ENCODE assay signal across 17 cellular contexts in the genomic region with DNA sequence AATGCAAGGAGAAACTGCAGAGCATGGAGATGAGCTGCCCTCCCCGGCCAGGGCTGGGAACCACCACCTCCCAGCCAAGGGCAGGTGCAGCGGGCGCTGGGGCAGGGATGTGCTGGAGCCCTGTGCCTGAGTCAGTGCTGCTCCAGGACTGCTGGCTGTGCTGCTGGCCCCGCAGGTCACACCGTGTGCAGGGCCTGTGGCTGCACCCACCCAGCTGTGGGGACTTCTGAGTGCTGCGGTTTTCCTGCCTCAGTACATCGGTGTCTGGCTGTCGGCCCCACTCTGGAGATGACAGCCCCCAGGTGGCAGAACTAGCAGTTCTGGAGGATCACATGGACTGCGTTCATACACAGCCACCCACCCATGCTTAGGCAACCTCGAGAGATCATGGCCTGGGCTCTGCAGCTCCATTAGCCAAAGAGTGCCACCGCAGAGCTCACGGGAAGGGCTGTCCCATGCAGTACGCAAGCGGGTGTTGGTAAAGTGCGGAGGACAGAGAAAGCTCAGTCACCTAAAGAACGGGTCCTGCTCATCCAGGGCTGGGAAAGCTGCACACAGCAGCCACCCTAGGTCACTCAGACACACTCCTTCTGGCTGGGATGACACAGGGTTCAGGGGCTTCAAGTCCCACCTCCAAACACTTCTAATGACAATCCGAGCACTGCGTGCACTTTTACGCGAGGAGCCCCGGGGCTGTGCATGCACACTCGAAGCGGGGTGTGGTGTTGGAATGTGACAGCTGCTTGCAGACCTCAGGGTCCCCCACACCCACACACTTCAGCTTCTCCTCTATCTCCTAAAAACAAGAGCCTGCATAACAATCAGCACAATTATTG.
DNase-seq lines count a peak whose midpoint lies in the region; ATAC-seq and TF ChIP-seq lines count a peak whose summit lies in the region.
"Had no signal": no experiment of that assay in that cellular context is flagged by ENCODE, and none has a peak within 500 bp of the region (broad histone marks: within the 10 kb centered on the region; RNA-seq: fewer than 3 reads in every experiment).

No MANE protein-coding gene starts in this region.

- no peaks in the 10 kb centered on the region for H3K79me2 ChIP-seq in H9 (ENCODE audit: insufficient read depth, low read length)
- H3K79me2 ChIP-seq in hepatocyte = no peaks in the 10 kb centered on the region

- no peak overlapping the region for H4K8ac ChIP-seq in H9 (replicated peaks; ENCODE audit: insufficient read length, low read depth, low read length)

- no peaks in the 10 kb centered on the region for H3K36me3 ChIP-seq in Caco-2 (ENCODE audit: control insufficient read depth, insufficient read depth, low read length)
- H3K36me3 ChIP-seq in hepatocyte (replicated peaks; ENCODE audit: insufficient read depth, low read depth) = no peaks in the 10 kb centered on the region
- H3K36me3 ChIP-seq: BE2C had no signal

- H2BK12ac ChIP-seq in H9 (ENCODE audit: insufficient read length, low read depth, low read length) = no peak overlapping the region

- CTCF ChIA-PET in Caco-2 (lab: Charles Lee) = no interaction called here

- H2BK5ac ChIP-seq in H9 (ENCODE audit: insufficient read length, low read length) = no peak overlapping the region

- H3K27me3 Mint-ChIP-seq in Caco-2 (ENCODE audit: insufficient read depth, unreplicated experiment) = peaks cover 9% of the 10 kb centered on the region
- H3K27me3 Mint-ChIP-seq in H9 (ENCODE audit: low read depth) = peaks cover 8% of the 10 kb centered on the region

- no peak overlapping the region for H3K27ac ChIP-seq in H9 (ENCODE audit: insufficient read length, low read depth, low read length)
- no peak overlapping the region for H3K27ac ChIP-seq in hepatocyte

- POLR2A ChIA-PET in Caco-2 (lab: Charles Lee) = no interaction called here

- ATAC-seq in sciatic nerve = no peak
- ATAC-seq in HG03097 (IDR thresholded peaks at IDR 0.05; ENCODE audit: low FRiP score, unreplicated experiment) = no peak
- ATAC-seq: Panc1 had no signal

- no peak overlapping the region for H2AFZ ChIP-seq in H9 (ENCODE audit: low read length)
- H2AFZ ChIP-seq in hepatocyte = no peak overlapping the region

- no peaks in the 10 kb centered on the region for H3K23me2 ChIP-seq in H9 (ENCODE audit: insufficient read length, low read depth, low read length, poor library complexity, severe bottlenecking)

- H3K9me2 ChIP-seq in hepatocyte (replicated peaks; ENCODE audit: insufficient read depth) = no peaks in the 10 kb centered on the region

- H3K4me1 Mint-ChIP-seq in Caco-2 (ENCODE audit: low read depth, unreplicated experiment) (no peaks in the 10 kb centered on the region), H9 (peaks cover 0 to 2% of the 10 kb centered on the region in 2 experiments; a peak in 1 of 4 replicates)
- H3K4me1 Mint-ChIP-seq: CD8-positive, alpha-beta memory T cell had no signal

- H3K18ac ChIP-seq in H9 (ENCODE audit: insufficient read length, low read depth, low read length) = no peak overlapping the region

- no peaks in the 10 kb centered on the region for H3K36me3 Mint-ChIP-seq in Caco-2 (ENCODE audit: insufficient read depth, unreplicated experiment)
- peaks cover 7 to 11% (median 8%) of the 10 kb centered on the region in 3 experiments for H3K36me3 Mint-ChIP-seq in H9 (ENCODE audit: insufficient read depth in 1 of 3, low read depth in 3 of 3)
- H3K36me3 Mint-ChIP-seq: CD8-positive, alpha-beta memory T cell had no signal

- H3T11ph ChIP-seq in H9 (ENCODE audit: low read length) = no peak overlapping the region

- H4K5ac ChIP-seq in H9 (ENCODE audit: insufficient read length, low read depth, low read length) = no peak overlapping the region

- H2AK5ac ChIP-seq in H9 (ENCODE audit: insufficient read length, low read length) = no peak overlapping the region

- no peak overlapping the region for H3K4ac ChIP-seq in H9 (ENCODE audit: low read depth, low read length)

- intact Hi-C loops in Caco-2 (cut with micrococcal nuclease; ENCODE audit: unreplicated experiment) (no loop called here), sciatic nerve (cut with DNase I) (no loop called here)

- H4K91ac ChIP-seq in H9 (ENCODE audit: insufficient read length, low read depth, low read length) = no peak overlapping the region

- H3K9me3 Mint-ChIP-seq in Caco-2 (ENCODE audit: unreplicated experiment) = peaks cover 10% of the 10 kb centered on the region
- peaks cover 11 to 12% of the 10 kb centered on the region in 2 experiments for H3K9me3 Mint-ChIP-seq in H9

- H3K4me3 ChIP-seq in Caco-2 (ENCODE audit: low read depth, low read length) (no peak overlapping the region), hepatocyte (no peak overlapping the region)

- no peak overlapping the region for H3K56ac ChIP-seq in H9 (ENCODE audit: insufficient read length, low read depth, low read length)

- H2BK20ac ChIP-seq in H9 (ENCODE audit: low read depth, low read length, poor library complexity, severe bottlenecking) = no peak overlapping the region

- H3K79me1 ChIP-seq in H9 (ENCODE audit: insufficient read depth, low read depth, low read length, poor library complexity, severe bottlenecking) = no peaks in the 10 kb centered on the region

- no peak overlapping the region for H3K4me3 Mint-ChIP-seq in Caco-2 (ENCODE audit: unreplicated experiment)
- H3K4me3 Mint-ChIP-seq in H9 = no peak overlapping the region
- H3K4me3 Mint-ChIP-seq: CD8-positive, alpha-beta memory T cell had no signal

- no peak overlapping the region for H2BK120ac ChIP-seq in H9 (ENCODE audit: low read depth, low read length, poor library complexity, severe bottlenecking)

- peaks cover 7% of the 10 kb centered on the region for H3K9me3 ChIP-seq in Caco-2
- H3K9me3 ChIP-seq in H9 (ENCODE audit: control insufficient read depth, low read depth, low read length) = no peaks in the 10 kb centered on the region
- no peaks in the 10 kb centered on the region for H3K9me3 ChIP-seq in hepatocyte (ENCODE audit: low read depth)
- H3K9me3 ChIP-seq: BE2C had no signal

- no peak overlapping the region for H3K14ac ChIP-seq in H9 (ENCODE audit: insufficient read depth, low read length)

- no peak overlapping the region for H3K9ac ChIP-seq in H9 (ENCODE audit: extremely low read depth, insufficient read length, low read length)

- H2BK15ac ChIP-seq in H9 (ENCODE audit: low read depth, low read length) = no peak overlapping the region

- no peaks in the 10 kb centered on the region for H3K4me1 ChIP-seq in Caco-2
- no peaks in the 10 kb centered on the region for H3K4me1 ChIP-seq in H9 (ENCODE audit: insufficient read depth, low read length)
- no peaks in the 10 kb centered on the region for H3K4me1 ChIP-seq in hepatocyte (ENCODE audit: insufficient read depth)
- H3K4me1 ChIP-seq: BE2C had no signal

- H3K4me2 ChIP-seq in H9 (ENCODE audit: insufficient read depth, insufficient read length, low read length) (no peak overlapping the region), hepatocyte (no peak overlapping the region)

- H4K20me1 ChIP-seq in H9 (ENCODE audit: control insufficient read depth, insufficient read depth, insufficient read length) = no peaks in the 10 kb centered on the region
- no peaks in the 10 kb centered on the region for H4K20me1 ChIP-seq in hepatocyte (ENCODE audit: insufficient read depth, poor library complexity, severe bottlenecking)

- TF ChIP-seq CTCF in Caco-2 (IDR thresholded peaks at IDR 0.05; ENCODE audit: insufficient read depth in 1 of 2, low read depth in 1 of 2, low read length in 1 of 2, severe bottlenecking in 1 of 2, unreplicated experiment in 1 of 2) = no peak
- TF ChIP-seq CTCF in H9 (conservative IDR thresholded peaks at IDR 0.05) = no peak
- no peak for TF ChIP-seq CTCF in hepatocyte (IDR thresholded peaks at IDR 0.05; ENCODE audit: poor library complexity)

- no CpG with 5 or more reads among the region's 23 CpGs for whole genome bisulfite sequencing in H9 (ENCODE audit: extremely low coverage, insufficient read length, low lambda C conversion rate)
- WGBS in hepatocyte (ENCODE audit: low lambda C conversion rate, missing lambda C conversion rate) = 89% methylated on average over 23 of the region's 23 CpGs

- H3K27ac Mint-ChIP-seq in Caco-2 (ENCODE audit: unreplicated experiment) (peak overlapping the region; percentile 42), H9 (no peak overlapping the region)
- H3K27ac Mint-ChIP-seq: CD8-positive, alpha-beta memory T cell had no signal

- no peak overlapping the region for H3K23ac ChIP-seq in H9 (ENCODE audit: insufficient read length, low read depth, low read length)

- BruUV-seq in Caco-2 (replicated peaks; lab: Mats Ljungman, UMichigan) = no TSS peak

- no peaks in the 10 kb centered on the region for H3K27me3 ChIP-seq in Caco-2 (replicated peaks; ENCODE audit: control insufficient read depth, insufficient read depth, low read length)
- no peaks in the 10 kb centered on the region for H3K27me3 ChIP-seq in H9 (ENCODE audit: insufficient read depth, low read length)
- H3K27me3 ChIP-seq in hepatocyte = no peaks in the 10 kb centered on the region
- H3K27me3 ChIP-seq: BE2C had no signal

- DNase-seq in Caco-2 (peak in 1 of 2 experiments; percentile 22), H9 (peak; percentile 24), islet precursor cell (peak; percentile 39), sciatic nerve (ENCODE audit: low spot score) (peak; percentile 34), iPS-NIHi11 (ENCODE audit: low spot score) (no peak), hepatocyte (ENCODE audit: low spot score) (no peak)
- DNase-seq: BE2C, DMS 273 treated with DMSO at 0.1 percent for 48 hours, Karpas-422, MM.1S, NCI-H1105 treated with DMSO at 0.1 percent for 48 hours, NCI-H187, NCI-H510A, Right ventricle myocardium superior had no signal

Comparison
In these comparisons a context has a peak if more than half of its experiments do, and no peak if none do; other contexts are left out.
1. DNase-seq: peak in H9 (single experiment), islet precursor cell (single experiment) and sciatic nerve (single experiment); none in iPS-NIHi11 (single experiment) and hepatocyte (single experiment).